ENCODE assay signal across 1 cellular context in genomic region chr11:59263225-59263894, GRCh38.
TF ChIP-seq lines count a peak whose summit lies in the region.

No MANE protein-coding gene starts in this region.

TF ChIP-seq in SK-N-SH treated with all-trans-retinoic acid at 6 μM for 48 hours, 23 proteins besides CTCF, POLR2A, EP300 and RAD21 (continued from another document):
- TF ChIP-seq GLIS3 (CRISPR knock-in tag; IDR thresholded peaks at IDR 0.05) (no peak), ESRRG (CRISPR knock-in tag; IDR thresholded peaks at IDR 0.05) (no peak), POU6F1 (CRISPR knock-in tag; IDR thresholded peaks at IDR 0.05; ENCODE audit: borderline replicate concordance, low read depth) (no peak), TCF4 (CRISPR knock-in tag; IDR thresholded peaks at IDR 0.05; ENCODE audit: borderline replicate concordance) (no peak), ARNTL (CRISPR knock-in tag; IDR thresholded peaks at IDR 0.05; ENCODE audit: borderline replicate concordance, low read depth) (no peak), BACH2 (CRISPR knock-in tag; IDR thresholded peaks at IDR 0.05; ENCODE audit: borderline replicate concordance) (no peak), SNAI2 (CRISPR knock-in tag; IDR thresholded peaks at IDR 0.05) (no peak), ZC3H10 (CRISPR knock-in tag; IDR thresholded peaks at IDR 0.05) (no peak), ISL1 (CRISPR knock-in tag; IDR thresholded peaks at IDR 0.05) (no peak), ZFP30 (CRISPR knock-in tag; IDR thresholded peaks at IDR 0.05) (no peak), CSRNP3 (CRISPR knock-in tag; IDR thresholded peaks at IDR 0.05) (no peak), ZNF8 (CRISPR knock-in tag; IDR thresholded peaks at IDR 0.05) (no peak)
